18 cellular contexts compared by ENCODE assay signal in the genomic region with DNA sequence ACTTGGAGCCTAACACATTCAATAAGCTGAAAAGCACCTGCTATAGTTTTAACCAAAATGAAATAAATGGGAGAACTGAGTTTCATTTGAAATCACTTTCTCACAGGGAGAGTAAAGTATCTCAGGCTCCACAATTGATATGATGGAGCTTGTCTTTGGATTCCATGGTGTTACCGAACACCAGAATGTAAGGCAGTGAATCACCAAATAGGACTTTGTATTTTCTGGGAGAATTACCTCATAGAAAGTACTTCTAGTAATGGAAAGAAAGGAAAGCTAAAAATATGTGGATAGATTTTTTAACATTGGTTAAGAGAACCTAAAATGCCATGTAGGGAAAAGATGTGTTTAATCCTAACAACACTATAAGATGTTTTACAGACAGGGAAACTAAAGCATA.
"Had no signal": no experiment of that assay in that cellular context is flagged by ENCODE, and none has a peak within 500 bp of the region (broad histone marks: within the 10 kb centered on the region; RNA-seq: fewer than 3 reads in every experiment).

No MANE protein-coding gene starts in this region.

- H2AFZ ChIP-seq: hepatocyte had no signal

- H3K9me3 ChIP-seq: esophagus squamous epithelium, neutrophil, ovary, right atrium auricular region, sigmoid colon, upper lobe of right lung had no signal

- H3K4me3 ChIP-seq: esophagus squamous epithelium, hepatocyte, lung, ovary, right atrium auricular region, sigmoid colon, tibial nerve, upper lobe of right lung had no signal

- H3K79me2 ChIP-seq: hepatocyte had no signal

- H3K27ac ChIP-seq: esophagus squamous epithelium, foreskin keratinocyte, hepatocyte, neutrophil, ovary, right atrium auricular region, sigmoid colon, tibial nerve, upper lobe of right lung had no signal

- H3K36me3 ChIP-seq: esophagus squamous epithelium, neutrophil, ovary, sigmoid colon, tibial nerve, upper lobe of right lung had no signal

- DNase-seq: esophagus squamous epithelium; left colon; left ventricle myocardium superior; mesenchymal stem cell; midbrain; naive B cell; ovary; sigmoid colon; stimulated activated CD4-positive, alpha-beta T cell treated with anti-CD3 and anti-CD28 coated beads, Interleukin-4, amount 100 ng/mL, for 1 hour; stimulated activated CD8-positive, alpha-beta memory T cell treated with anti-CD3 and anti-CD28 coated beads, Interleukin-4, amount 100 ng/mL, for 48 hours; stimulated activated naive CD8-positive, alpha-beta T cell treated with anti-CD3 and anti-CD28 coated beads, Interleukin-15, Interleukin-2, amounts not matched to agents 100 U/mL and 50 U/mL, for 24 hours; upper lobe of right lung had no signal

- H3K4me2 ChIP-seq: hepatocyte had no signal

- H3K27me3 ChIP-seq: esophagus squamous epithelium, foreskin keratinocyte, hepatocyte, neutrophil, ovary, right atrium auricular region, sigmoid colon, tibial nerve, upper lobe of right lung had no signal

- H3K4me1 ChIP-seq: esophagus squamous epithelium, foreskin keratinocyte, right atrium auricular region, sigmoid colon, tibial nerve, upper lobe of right lung had no signal
